In genomic region chr3:86942191-86942590, GRCh38 we compare ENCODE assay signal across 36 cellular contexts. TPM values are rescaled to one million over a fixed set of nuclear protein-coding genes. Genes with fewer than 3 reads are reported as not detected.
"Had no signal": no experiment of that assay in that cellular context is flagged by ENCODE, and none has a peak within 500 bp of the region (broad histone marks: within the 10 kb centered on the region; RNA-seq: fewer than 3 reads in every experiment).

No MANE protein-coding gene starts in this region.

- DNase-seq: activated B cell treated with CpG ODN at 0.5 μM for 24 hours; activated CD4-positive, alpha-beta memory T cell treated with anti-CD3 and anti-CD28 coated beads for 36 hours; activated CD4-positive, alpha-beta T cell treated with anti-CD3 and anti-CD28 coated beads for 48 hours; activated CD8-positive, alpha-beta memory T cell treated with anti-CD3 and anti-CD28 coated beads, Interleukin-2, amount 10 ng/mL, durations not matched to agents 7 days and 5 days; activated CD8-positive, alpha-beta memory T cell treated with anti-CD3 and anti-CD28 coated beads, Interleukin-2, amount 50 U/mL, for 4 hours; activated CD8-positive, alpha-beta T cell treated with anti-CD3 and anti-CD28 coated beads, Interleukin-2, amount 10 ng/mL, durations not matched to agents 7 days and 5 days; activated effector memory CD4-positive, alpha-beta T cell treated with anti-CD3 and anti-CD28 coated beads, Interleukin-2, amount 50 U/mL, for 16 hours; activated naive CD4-positive, alpha-beta T cell treated with anti-CD3 and anti-CD28 coated beads for 36 hours; activated naive CD8-positive, alpha-beta T cell treated with anti-CD3 and anti-CD28 coated beads for 36 hours; activated naive CD8-positive, alpha-beta T cell treated with anti-CD3 and anti-CD28 coated beads, Interleukin-2, amount 50 U/mL, for 24 hours; activated T-cell treated with anti-CD3 and anti-CD28 coated beads, Interleukin-2, amount 50 U/mL, for 1 hour; activated T-cell treated with anti-CD3 and anti-CD28 coated beads, Interleukin-2, amount 50 U/mL, for 48 hours; adrenal gland; amygdala; aorta; body of pancreas; caudate nucleus; colonic mucosa; effector CD8-positive, alpha-beta T cell; foreskin keratinocyte; gastrocnemius medialis; glutamatergic neuron; heart left ventricle; SW 1271; T-cell; T-helper 17 cell; T1000; WERI-Rb-1 had no signal

- H3K27me3 Mint-ChIP-seq: activated B cell treated with CpG ODN at 0.5 μM for 24 hours; activated CD4-positive, alpha-beta memory T cell treated with anti-CD3 and anti-CD28 coated beads for 36 hours; activated CD8-positive, alpha-beta memory T cell treated with anti-CD3 and anti-CD28 coated beads, Interleukin-2, amount 10 ng/mL, durations not matched to agents 7 days and 5 days; activated naive CD4-positive, alpha-beta T cell treated with anti-CD3 and anti-CD28 coated beads, Interleukin-2, amount 50 U/mL, for 24 hours; activated naive CD8-positive, alpha-beta T cell treated with anti-CD3 and anti-CD28 coated beads for 36 hours; activated naive CD8-positive, alpha-beta T cell treated with anti-CD3 and anti-CD28 coated beads, Interleukin-2, amount 50 U/mL, for 24 hours; T-cell; T-helper 17 cell had no signal

- H3K4me1 Mint-ChIP-seq: activated B cell treated with CpG ODN at 0.5 μM for 24 hours; activated CD8-positive, alpha-beta memory T cell treated with anti-CD3 and anti-CD28 coated beads, Interleukin-2, amount 10 ng/mL, durations not matched to agents 7 days and 5 days; activated naive CD4-positive, alpha-beta T cell treated with anti-CD3 and anti-CD28 coated beads, Interleukin-2, amount 50 U/mL, for 24 hours; activated naive CD8-positive, alpha-beta T cell treated with anti-CD3 and anti-CD28 coated beads for 36 hours; activated naive CD8-positive, alpha-beta T cell treated with anti-CD3 and anti-CD28 coated beads, Interleukin-2, amount 50 U/mL, for 24 hours; T-cell; T-helper 17 cell had no signal

- H3K4me3 ChIP-seq: adrenal gland, body of pancreas, colonic mucosa, gastrocnemius medialis, heart left ventricle had no signal

- H3K27ac ChIP-seq: adrenal gland, body of pancreas, colonic mucosa, foreskin keratinocyte, gastrocnemius medialis, heart left ventricle, WERI-Rb-1 had no signal

- H3K36me3 ChIP-seq: adrenal gland, colonic mucosa, gastrocnemius medialis, WERI-Rb-1 had no signal

- H3K27me3 ChIP-seq: adrenal gland, body of pancreas, colonic mucosa, foreskin keratinocyte, gastrocnemius medialis, heart left ventricle had no signal

- ATAC-seq: activated CD4-positive, CD25-positive, alpha-beta regulatory T cell treated with anti-CD3 and anti-CD28 coated beads, Interleukin-2, amount 50 U/mL, for 24 hours; activated CD8-positive, alpha-beta memory T cell treated with anti-CD3 and anti-CD28 coated beads, Interleukin-2, amount 10 ng/mL, durations not matched to agents 7 days and 5 days; activated CD8-positive, alpha-beta T cell treated with anti-CD3 and anti-CD28 coated beads, Interleukin-2, amount 10 ng/mL, durations not matched to agents 7 days and 5 days; activated naive CD8-positive, alpha-beta T cell treated with anti-CD3 and anti-CD28 coated beads, Interleukin-2, amount 50 U/mL, for 24 hours; body of pancreas; esophagus mucosa; foreskin keratinocyte; gastrocnemius medialis; heart left ventricle; T-cell; T-helper 17 cell had no signal

- H3K27ac Mint-ChIP-seq: activated B cell treated with CpG ODN at 0.5 μM for 24 hours; activated CD4-positive, alpha-beta memory T cell treated with anti-CD3 and anti-CD28 coated beads for 36 hours; activated CD8-positive, alpha-beta memory T cell treated with anti-CD3 and anti-CD28 coated beads, Interleukin-2, amount 10 ng/mL, durations not matched to agents 7 days and 5 days; activated CD8-positive, alpha-beta T cell treated with anti-CD3 and anti-CD28 coated beads, Interleukin-2, amount 10 ng/mL, durations not matched to agents 7 days and 5 days; activated naive CD4-positive, alpha-beta T cell treated with anti-CD3 and anti-CD28 coated beads for 36 hours; activated naive CD4-positive, alpha-beta T cell treated with anti-CD3 and anti-CD28 coated beads, Interleukin-2, amount 50 U/mL, for 24 hours; activated naive CD8-positive, alpha-beta T cell treated with anti-CD3 and anti-CD28 coated beads for 36 hours; activated naive CD8-positive, alpha-beta T cell treated with anti-CD3 and anti-CD28 coated beads, Interleukin-2, amount 50 U/mL, for 24 hours; activated T-helper 1 cell treated with anti-CD3 and anti-CD28 coated beads, Interleukin-12 subunit alpha, Interleukin-12 subunit beta, Interleukin-2, Interleukin-4 antibody, amounts not matched to agents 30 ng/mL and 10 ng/mL and 1 ng/mL, durations not matched to agents 14 hours and 24 hours and 36 hours; activated T-helper 2 cell treated with anti-CD3 and anti-CD28 coated beads, Interferon-gamma antibody, Interleukin-2, Interleukin-4, amounts not matched to agents 10 μg/mL and 5 μg/mL and 100 μg/mL, durations not matched to agents 14 hours and 24 hours and 36 hours; T-cell; T-helper 17 cell; T-helper 2 cell treated with Interferon-gamma antibody and Interleukin-4, amounts not matched to agents 5 μg/mL and 100 μg/mL, for 36 hours had no signal

- H3K36me3 Mint-ChIP-seq: activated CD4-positive, alpha-beta memory T cell treated with anti-CD3 and anti-CD28 coated beads for 36 hours; activated CD8-positive, alpha-beta memory T cell treated with anti-CD3 and anti-CD28 coated beads, Interleukin-2, amount 10 ng/mL, durations not matched to agents 7 days and 5 days; activated naive CD4-positive, alpha-beta T cell treated with anti-CD3 and anti-CD28 coated beads, Interleukin-2, amount 50 U/mL, for 24 hours; activated naive CD8-positive, alpha-beta T cell treated with anti-CD3 and anti-CD28 coated beads for 36 hours; T-cell had no signal

- H3K9me3 ChIP-seq: adrenal gland, body of pancreas, colonic mucosa, gastrocnemius medialis, heart left ventricle had no signal

- H3K9me3 Mint-ChIP-seq: activated CD4-positive, alpha-beta memory T cell treated with anti-CD3 and anti-CD28 coated beads for 36 hours; activated naive CD4-positive, alpha-beta T cell treated with anti-CD3 and anti-CD28 coated beads, Interleukin-2, amount 50 U/mL, for 24 hours; activated naive CD8-positive, alpha-beta T cell treated with anti-CD3 and anti-CD28 coated beads, Interleukin-2, amount 50 U/mL, for 24 hours; activated T-helper 1 cell treated with anti-CD3 and anti-CD28 coated beads, Interleukin-12 subunit alpha, Interleukin-12 subunit beta, Interleukin-2, Interleukin-4 antibody, amounts not matched to agents 30 ng/mL and 10 ng/mL and 1 ng/mL, durations not matched to agents 14 hours and 24 hours and 36 hours; activated T-helper 2 cell treated with anti-CD3 and anti-CD28 coated beads, Interferon-gamma antibody, Interleukin-2, Interleukin-4, amounts not matched to agents 10 μg/mL and 5 μg/mL and 100 μg/mL, durations not matched to agents 14 hours and 24 hours and 36 hours; T-helper 2 cell treated with Interferon-gamma antibody and Interleukin-4, amounts not matched to agents 5 μg/mL and 100 μg/mL, for 36 hours had no signal

- H3K4me1 ChIP-seq: adrenal gland, colonic mucosa, gastrocnemius medialis had no signal

- H3K4me3 Mint-ChIP-seq: activated B cell treated with CpG ODN at 0.5 μM for 24 hours; activated CD4-positive, alpha-beta memory T cell treated with anti-CD3 and anti-CD28 coated beads for 36 hours; activated CD8-positive, alpha-beta memory T cell treated with anti-CD3 and anti-CD28 coated beads, Interleukin-2, amount 10 ng/mL, durations not matched to agents 7 days and 5 days; activated CD8-positive, alpha-beta T cell treated with anti-CD3 and anti-CD28 coated beads, Interleukin-2, amount 10 ng/mL, durations not matched to agents 7 days and 5 days; activated naive CD4-positive, alpha-beta T cell treated with anti-CD3 and anti-CD28 coated beads for 36 hours; activated naive CD4-positive, alpha-beta T cell treated with anti-CD3 and anti-CD28 coated beads, Interleukin-2, amount 50 U/mL, for 24 hours; activated naive CD8-positive, alpha-beta T cell treated with anti-CD3 and anti-CD28 coated beads for 36 hours; activated naive CD8-positive, alpha-beta T cell treated with anti-CD3 and anti-CD28 coated beads, Interleukin-2, amount 50 U/mL, for 24 hours; activated T-helper 1 cell treated with anti-CD3 and anti-CD28 coated beads, Interleukin-12 subunit alpha, Interleukin-12 subunit beta, Interleukin-2, Interleukin-4 antibody, amounts not matched to agents 30 ng/mL and 10 ng/mL and 1 ng/mL, durations not matched to agents 14 hours and 24 hours and 36 hours; T-cell; T-helper 17 cell; T-helper 2 cell treated with Interferon-gamma antibody and Interleukin-4, amounts not matched to agents 5 μg/mL and 100 μg/mL, for 36 hours had no signal

RNA-seq across cellular contexts. Expression of gene VGLL3, which starts 48.8 kb away (rescaled TPM):
- total RNA-seq: activated B cell treated with CpG ODN at 0.5 μM for 24 hours; activated CD4-positive, alpha-beta memory T cell treated with anti-CD3 and anti-CD28 coated beads for 36 hours; activated CD8-positive, alpha-beta memory T cell treated with anti-CD3 and anti-CD28 coated beads for 36 hours; activated CD8-positive, alpha-beta memory T cell treated with anti-CD3 and anti-CD28 coated beads, Interleukin-2, amount 10 ng/mL, durations not matched to agents 7 days and 5 days; activated CD8-positive, alpha-beta T cell treated with anti-CD3 and anti-CD28 coated beads, Interleukin-2, amount 10 ng/mL, durations not matched to agents 7 days and 5 days; activated naive CD4-positive, alpha-beta T cell treated with anti-CD3 and anti-CD28 coated beads for 36 hours; activated naive CD8-positive, alpha-beta T cell treated with anti-CD3 and anti-CD28 coated beads for 36 hours; activated T-helper 1 cell treated with anti-CD3 and anti-CD28 coated beads, Interleukin-12 subunit alpha, Interleukin-12 subunit beta, Interleukin-2, Interleukin-4 antibody, amounts not matched to agents 30 ng/mL and 10 ng/mL and 1 ng/mL, durations not matched to agents 14 hours and 24 hours and 36 hours; activated T-helper 2 cell treated with anti-CD3 and anti-CD28 coated beads, Interferon-gamma antibody, Interleukin-2, Interleukin-4, amounts not matched to agents 10 μg/mL and 5 μg/mL and 100 μg/mL, durations not matched to agents 14 hours and 24 hours and 36 hours; dermis microvascular lymphatic vessel endothelial cell had no signal
